1 cellular context compared by ENCODE assay signal in the genomic region with DNA sequence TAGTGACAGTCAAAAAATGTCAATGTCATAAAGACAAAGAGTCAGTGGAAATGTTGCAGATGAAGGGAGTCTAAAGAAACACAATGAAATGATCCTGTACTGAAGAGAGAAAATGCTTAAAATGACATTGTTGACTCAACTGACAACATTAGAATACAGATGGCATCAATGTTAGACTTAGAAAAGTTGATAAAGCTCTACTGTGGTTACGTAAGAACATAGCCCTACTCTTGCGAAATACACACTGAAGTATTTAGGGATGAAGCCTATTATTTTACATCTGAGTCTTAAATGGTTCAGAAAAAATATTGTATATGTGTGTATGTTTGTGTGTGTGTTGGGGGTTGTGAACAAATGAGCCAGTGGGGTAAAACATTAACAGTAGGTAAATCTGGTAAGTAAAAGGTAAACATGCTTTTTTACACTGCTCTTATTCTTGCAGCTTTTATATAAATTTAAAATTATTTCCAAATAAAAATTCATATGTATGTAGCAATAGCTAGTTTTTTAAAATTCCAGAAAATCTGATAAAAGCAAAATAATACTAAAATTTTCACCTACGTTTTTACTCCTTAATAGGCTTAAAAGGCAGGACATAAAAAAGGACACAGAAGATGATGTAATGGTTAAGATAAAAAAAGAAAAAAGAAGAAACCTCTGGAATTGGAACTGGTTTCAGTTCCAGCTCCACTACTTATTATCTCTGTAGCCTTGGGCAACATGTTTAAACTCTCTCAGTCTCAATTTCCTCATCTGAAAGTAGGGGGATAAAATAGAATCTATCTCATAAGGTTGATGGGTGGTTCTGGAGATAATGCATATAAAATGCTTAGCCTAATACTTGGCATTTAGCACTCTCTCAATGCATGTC.
A peak's percentile ranks its signal among the peaks of the same experiment; 100 is the strongest.
TF ChIP-seq lines count a peak whose summit lies in the region.

No MANE protein-coding gene starts in this region.

TF ChIP-seq in HepG2, 621 proteins besides CTCF, POLR2A, EP300 and RAD21 (continued from another document and continues in another):
- TF ChIP-seq TFE3 (CRISPR knock-in tag; IDR thresholded peaks at IDR 0.05) (no peak), ZSCAN9 (CRISPR knock-in tag; IDR thresholded peaks at IDR 0.05; ENCODE audit: borderline replicate concordance) (no peak), MZF1 (CRISPR knock-in tag; IDR thresholded peaks at IDR 0.05; ENCODE audit: borderline replicate concordance) (no peak), ZNF644 (CRISPR knock-in tag; IDR thresholded peaks at IDR 0.05; ENCODE audit: low read depth) (no peak), KDM4B (CRISPR knock-in tag; IDR thresholded peaks at IDR 0.05) (no peak), SUZ12 (IDR thresholded peaks at IDR 0.05; ENCODE audit: low read depth, low read length) (no peak), LCORL (IDR thresholded peaks at IDR 0.05) (no peak), LCORL (CRISPR knock-in tag; IDR thresholded peaks at IDR 0.05) (no peak), CHCHD3 (CRISPR knock-in tag; IDR thresholded peaks at IDR 0.05) (no peak), POLR2AphosphoS5 (IDR thresholded peaks at IDR 0.05; ENCODE audit: low read depth, low read length) (no peak), ZMYM4 (CRISPR knock-in tag; IDR thresholded peaks at IDR 0.05) (no peak), MBD4 (IDR thresholded peaks at IDR 0.05; ENCODE audit: borderline replicate concordance, low read length) (no peak), ZNF782 (CRISPR knock-in tag; IDR thresholded peaks at IDR 0.05; ENCODE audit: borderline replicate concordance) (no peak), MIXL1 (CRISPR knock-in tag; IDR thresholded peaks at IDR 0.05) (0 out of 2 replicates have a peak, but pooled peaks have one; percentile 19), SP5 (CRISPR knock-in tag; IDR thresholded peaks at IDR 0.05; ENCODE audit: borderline replicate concordance, low read depth) (no peak), ZBTB26 (CRISPR knock-in tag; IDR thresholded peaks at IDR 0.05; ENCODE audit: borderline replicate concordance) (no peak), ZFP41 (CRISPR knock-in tag; IDR thresholded peaks at IDR 0.05; ENCODE audit: borderline replicate concordance) (no peak), AHDC1 (CRISPR knock-in tag; IDR thresholded peaks at IDR 0.05; ENCODE audit: borderline replicate concordance) (peak; percentile 37; the same call in 1 of the 2 replicates), CEBPG (CRISPR knock-in tag; IDR thresholded peaks at IDR 0.05) (peak; percentile 96), NR2F6 (IDR thresholded peaks at IDR 0.05) (peak; percentile 10; the same call in 1 of the 2 replicates), NR2F6 (CRISPR knock-in tag; IDR thresholded peaks at IDR 0.05) (peak; percentile 8; the same call in 1 of the 2 replicates), ZNF441 (CRISPR knock-in tag; IDR thresholded peaks at IDR 0.05; ENCODE audit: borderline replicate concordance) (no peak), HMGA1 (CRISPR knock-in tag; conservative IDR thresholded peaks at IDR 0.05) (no peak), PHF20 (CRISPR knock-in tag; IDR thresholded peaks at IDR 0.05) (no peak), MAZ (IDR thresholded peaks at IDR 0.05; ENCODE audit: borderline replicate concordance, low read depth, low read length) (no peak), MAZ (CRISPR knock-in tag; IDR thresholded peaks at IDR 0.05; ENCODE audit: low read depth) (no peak), ZFAT (CRISPR knock-in tag; conservative IDR thresholded peaks at IDR 0.05) (no peak), ZNF431 (CRISPR knock-in tag; IDR thresholded peaks at IDR 0.05; ENCODE audit: borderline replicate concordance, low read depth) (no peak), CHD4 (IDR thresholded peaks at IDR 0.05; ENCODE audit: borderline replicate concordance, low read length) (no peak), ZNF468 (CRISPR knock-in tag; IDR thresholded peaks at IDR 0.05) (no peak), ATF4 (CRISPR knock-in tag; IDR thresholded peaks at IDR 0.05) (peak in 1 of 2 experiments; percentile 36; a peak in 1 of 4 replicates), ATF7 (IDR thresholded peaks at IDR 0.05) (peak; percentile 46; the same call in 1 of the 2 replicates), ATF7 (CRISPR knock-in tag; IDR thresholded peaks at IDR 0.05) (no peak), ZNF776 (CRISPR knock-in tag; IDR thresholded peaks at IDR 0.05) (no peak), RFXAP (CRISPR knock-in tag; IDR thresholded peaks at IDR 0.05; ENCODE audit: borderline replicate concordance) (no peak), ZC3H4 (CRISPR knock-in tag; IDR thresholded peaks at IDR 0.05; ENCODE audit: borderline replicate concordance) (no peak), ZNF44 (CRISPR knock-in tag; IDR thresholded peaks at IDR 0.05) (no peak), ZNF724P (CRISPR knock-in tag; IDR thresholded peaks at IDR 0.05; ENCODE audit: borderline replicate concordance) (no peak), SOX5 (CRISPR knock-in tag; IDR thresholded peaks at IDR 0.05; ENCODE audit: borderline replicate concordance) (peak; percentile 35; the same call in 1 of the 2 replicates), ZNF382 (CRISPR knock-in tag; IDR thresholded peaks at IDR 0.05; ENCODE audit: borderline replicate concordance) (no peak), ZBTB1 (CRISPR knock-in tag; IDR thresholded peaks at IDR 0.05; ENCODE audit: borderline replicate concordance) (no peak), NFYB (CRISPR knock-in tag; IDR thresholded peaks at IDR 0.05) (no peak), GATAD1 (CRISPR knock-in tag; IDR thresholded peaks at IDR 0.05) (no peak), ZNF136 (CRISPR knock-in tag; IDR thresholded peaks at IDR 0.05; ENCODE audit: low read depth) (no peak), EED (CRISPR knock-in tag; IDR thresholded peaks at IDR 0.05) (no peak), THAP11 (CRISPR knock-in tag; IDR thresholded peaks at IDR 0.05) (peak; percentile 42; the same call in 1 of the 2 replicates)
- TF ChIP-seq, protein P1, sequence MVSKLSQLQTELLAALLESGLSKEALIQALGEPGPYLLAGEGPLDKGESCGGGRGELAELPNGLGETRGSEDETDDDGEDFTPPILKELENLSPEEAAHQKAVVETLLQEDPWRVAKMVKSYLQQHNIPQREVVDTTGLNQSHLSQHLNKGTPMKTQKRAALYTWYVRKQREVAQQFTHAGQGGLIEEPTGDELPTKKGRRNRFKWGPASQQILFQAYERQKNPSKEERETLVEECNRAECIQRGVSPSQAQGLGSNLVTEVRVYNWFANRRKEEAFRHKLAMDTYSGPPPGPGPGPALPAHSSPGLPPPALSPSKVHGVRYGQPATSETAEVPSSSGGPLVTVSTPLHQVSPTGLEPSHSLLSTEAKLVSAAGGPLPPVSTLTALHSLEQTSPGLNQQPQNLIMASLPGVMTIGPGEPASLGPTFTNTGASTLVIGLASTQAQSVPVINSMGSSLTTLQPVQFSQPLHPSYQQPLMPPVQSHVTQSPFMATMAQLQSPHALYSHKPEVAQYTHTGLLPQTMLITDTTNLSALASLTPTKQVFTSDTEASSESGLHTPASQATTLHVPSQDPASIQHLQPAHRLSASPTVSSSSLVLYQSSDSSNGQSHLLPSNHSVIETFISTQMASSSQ (IDR thresholded peaks at IDR 0.05; ENCODE audit: low read depth): peak; percentile 75
- TF ChIP-seq, protein P1 (CRISPR knock-in tag; IDR thresholded peaks at IDR 0.05; ENCODE audit: borderline replicate concordance): no peak; the same call in 1 of the 2 replicates
- TF ChIP-seq, protein P2, sequence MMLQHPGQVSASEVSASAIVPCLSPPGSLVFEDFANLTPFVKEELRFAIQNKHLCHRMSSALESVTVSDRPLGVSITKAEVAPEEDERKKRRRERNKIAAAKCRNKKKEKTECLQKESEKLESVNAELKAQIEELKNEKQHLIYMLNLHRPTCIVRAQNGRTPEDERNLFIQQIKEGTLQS (CRISPR knock-in tag; IDR thresholded peaks at IDR 0.05): no peak
- TF ChIP-seq, protein P3, sequence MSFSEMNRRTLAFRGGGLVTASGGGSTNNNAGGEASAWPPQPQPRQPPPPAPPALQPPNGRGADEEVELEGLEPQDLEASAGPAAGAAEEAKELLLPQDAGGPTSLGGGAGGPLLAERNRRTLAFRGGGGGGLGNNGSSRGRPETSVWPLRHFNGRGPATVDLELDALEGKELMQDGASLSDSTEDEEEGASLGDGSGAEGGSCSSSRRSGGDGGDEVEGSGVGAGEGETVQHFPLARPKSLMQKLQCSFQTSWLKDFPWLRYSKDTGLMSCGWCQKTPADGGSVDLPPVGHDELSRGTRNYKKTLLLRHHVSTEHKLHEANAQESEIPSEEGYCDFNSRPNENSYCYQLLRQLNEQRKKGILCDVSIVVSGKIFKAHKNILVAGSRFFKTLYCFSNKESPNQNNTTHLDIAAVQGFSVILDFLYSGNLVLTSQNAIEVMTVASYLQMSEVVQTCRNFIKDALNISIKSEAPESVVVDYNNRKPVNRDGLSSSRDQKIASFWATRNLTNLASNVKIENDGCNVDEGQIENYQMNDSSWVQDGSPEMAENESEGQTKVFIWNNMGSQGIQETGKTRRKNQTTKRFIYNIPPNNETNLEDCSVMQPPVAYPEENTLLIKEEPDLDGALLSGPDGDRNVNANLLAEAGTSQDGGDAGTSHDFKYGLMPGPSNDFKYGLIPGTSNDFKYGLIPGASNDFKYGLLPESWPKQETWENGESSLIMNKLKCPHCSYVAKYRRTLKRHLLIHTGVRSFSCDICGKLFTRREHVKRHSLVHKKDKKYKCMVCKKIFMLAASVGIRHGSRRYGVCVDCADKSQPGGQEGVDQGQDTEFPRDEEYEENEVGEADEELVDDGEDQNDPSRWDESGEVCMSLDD (CRISPR knock-in tag; IDR thresholded peaks at IDR 0.05; ENCODE audit: borderline replicate concordance): no peak
